Comparison of ENCODE assay signal across 37 cellular contexts in the genomic region with DNA sequence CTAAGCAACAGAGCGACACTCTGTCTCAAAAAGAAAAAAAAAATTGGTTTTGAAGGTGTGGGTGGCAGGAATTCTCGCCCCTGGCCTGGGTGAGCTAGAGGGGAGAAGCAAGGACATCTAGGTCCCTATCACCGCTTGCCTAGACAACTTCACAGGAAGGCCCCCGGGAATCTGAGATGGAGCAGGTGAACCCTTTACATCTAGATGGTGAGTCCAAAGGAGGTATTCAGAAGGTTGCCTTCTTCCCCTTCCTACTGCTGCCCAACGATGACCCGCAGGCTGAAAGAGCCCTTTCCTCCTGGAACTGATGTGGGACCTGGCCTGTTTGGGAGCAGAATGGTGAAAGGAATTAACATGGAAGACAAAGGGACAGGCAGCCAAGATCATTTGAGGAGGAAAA. TPM values are rescaled to one million over a fixed set of nuclear protein-coding genes. Genes with fewer than 3 reads are reported as not detected.
"Had no signal": no experiment of that assay in that cellular context is flagged by ENCODE, and none has a peak within 500 bp of the region (broad histone marks: within the 10 kb centered on the region; RNA-seq: fewer than 3 reads in every experiment).

No MANE protein-coding gene starts in this region.

- ATAC-seq: activated CD4-positive, alpha-beta T cell treated with anti-CD3 and anti-CD28 coated beads for 36 hours; activated CD4-positive, CD25-positive, alpha-beta regulatory T cell treated with anti-CD3 and anti-CD28 coated beads, Interleukin-2, amount 50 U/mL, for 24 hours; activated CD8-positive, alpha-beta memory T cell treated with anti-CD3 and anti-CD28 coated beads, Interleukin-2, amount 10 ng/mL, durations not matched to agents 7 days and 5 days; activated CD8-positive, alpha-beta T cell treated with anti-CD3 and anti-CD28 coated beads, Interleukin-2, amount 10 ng/mL, durations not matched to agents 7 days and 5 days; activated naive CD8-positive, alpha-beta T cell treated with anti-CD3 and anti-CD28 coated beads, Interleukin-2, amount 50 U/mL, for 24 hours; body of pancreas; effector memory CD8-positive, alpha-beta T cell; gastroesophageal sphincter; T-helper 17 cell had no signal

- H3K4me1 ChIP-seq: body of pancreas had no signal

- H3K27me3 ChIP-seq: adrenal gland, body of pancreas, esophagus squamous epithelium, gastroesophageal sphincter had no signal

- H3K36me3 ChIP-seq: adrenal gland, esophagus squamous epithelium, gastroesophageal sphincter, WERI-Rb-1 had no signal

- H3K9me3 ChIP-seq: adrenal gland, body of pancreas, esophagus squamous epithelium, gastroesophageal sphincter had no signal

- DNase-seq: activated B cell treated with CpG ODN at 0.5 μM for 24 hours; activated CD4-positive, alpha-beta memory T cell treated with anti-CD3 and anti-CD28 coated beads for 36 hours; activated CD4-positive, alpha-beta T cell treated with anti-CD3 and anti-CD28 coated beads for 36 hours; activated CD4-positive, alpha-beta T cell treated with anti-CD3 and anti-CD28 coated beads, Interleukin-2, amount 10 ng/mL, durations not matched to agents 24 days and 14 days; activated CD8-positive, alpha-beta memory T cell treated with anti-CD3 and anti-CD28 coated beads, Interleukin-2, amount 10 ng/mL, durations not matched to agents 7 days and 5 days; activated CD8-positive, alpha-beta memory T cell treated with anti-CD3 and anti-CD28 coated beads, Interleukin-2, amount 50 U/mL, for 4 hours; activated CD8-positive, alpha-beta T cell treated with anti-CD3 and anti-CD28 coated beads, Interleukin-2, amount 10 ng/mL, durations not matched to agents 7 days and 5 days; activated effector memory CD4-positive, alpha-beta T cell treated with anti-CD3 and anti-CD28 coated beads, Interleukin-2, amount 50 U/mL, for 16 hours; activated naive CD4-positive, alpha-beta T cell treated with anti-CD3 and anti-CD28 coated beads for 36 hours; activated naive CD8-positive, alpha-beta T cell treated with anti-CD3 and anti-CD28 coated beads for 36 hours; activated naive CD8-positive, alpha-beta T cell treated with anti-CD3 and anti-CD28 coated beads, Interleukin-2, amount 50 U/mL, for 24 hours; activated T-cell treated with anti-CD3 and anti-CD28 coated beads, Interleukin-2, amount 50 U/mL, for 1 hour; activated T-cell treated with anti-CD3 and anti-CD28 coated beads, Interleukin-2, amount 50 U/mL, for 48 hours; adrenal gland; amygdala; aorta; body of pancreas; caudate nucleus; cortex of kidney; dermis blood vessel endothelial cell; effector CD4-positive, alpha-beta T cell; effector memory CD8-positive, alpha-beta T cell; erythroblast; esophagus squamous epithelium; foreskin melanocyte; T-helper 1 cell; T-helper 17 cell; T1000; WERI-Rb-1 had no signal

- H3K27ac ChIP-seq: adrenal gland, body of pancreas, esophagus squamous epithelium, gastroesophageal sphincter, WERI-Rb-1 had no signal

- H3K4me3 ChIP-seq: adrenal gland, body of pancreas, esophagus squamous epithelium, gastroesophageal sphincter had no signal

RNA-seq across cellular contexts. Expression of a gene that starts 1.3 kb away (rescaled TPM):
- total RNA-seq: activated B cell treated with CpG ODN at 0.5 μM for 24 hours; activated CD4-positive, alpha-beta memory T cell treated with anti-CD3 and anti-CD28 coated beads for 36 hours; activated CD4-positive, alpha-beta T cell treated with anti-CD3 and anti-CD28 coated beads for 36 hours; activated CD4-positive, alpha-beta T cell treated with anti-CD3 and anti-CD28 coated beads, Interleukin-2, amount 10 ng/mL, durations not matched to agents 24 days and 14 days; activated CD8-positive, alpha-beta memory T cell treated with anti-CD3 and anti-CD28 coated beads for 36 hours; activated CD8-positive, alpha-beta memory T cell treated with anti-CD3 and anti-CD28 coated beads, Interleukin-2, amount 10 ng/mL, durations not matched to agents 7 days and 5 days; activated CD8-positive, alpha-beta T cell treated with anti-CD3 and anti-CD28 coated beads, Interleukin-2, amount 10 ng/mL, durations not matched to agents 7 days and 5 days; activated naive CD4-positive, alpha-beta T cell treated with anti-CD3 and anti-CD28 coated beads for 36 hours; activated naive CD8-positive, alpha-beta T cell treated with anti-CD3 and anti-CD28 coated beads for 36 hours; activated T-helper 1 cell treated with anti-CD3 and anti-CD28 coated beads, Interleukin-12 subunit alpha, Interleukin-12 subunit beta, Interleukin-2, Interleukin-4 antibody, amounts not matched to agents 30 ng/mL and 10 ng/mL and 1 ng/mL, durations not matched to agents 14 hours and 24 hours and 36 hours; activated T-helper 2 cell treated with anti-CD3 and anti-CD28 coated beads, Interferon-gamma antibody, Interleukin-2, Interleukin-4, amounts not matched to agents 10 μg/mL and 5 μg/mL and 100 μg/mL, durations not matched to agents 14 hours and 24 hours and 36 hours; adrenal gland; aorta; body of pancreas; chondrocyte; dermis blood vessel endothelial cell; esophagus squamous epithelium; gastroesophageal sphincter; glomerular endothelial cell; T-helper 17 cell had no signal
- polyA plus RNA-seq: adrenal gland, aorta, fibroblast of lung had no signal
